Comparison of ENCODE assay signal across 8 cellular contexts in genomic region chr1:225428879-225429455, GRCh38. TPM values are rescaled to one million over a fixed set of nuclear protein-coding genes. Genes with fewer than 3 reads are reported as not detected.
A peak's percentile ranks its signal among the peaks of the same experiment; 100 is the strongest.
DNase-seq lines count a peak whose midpoint lies in the region; ATAC-seq, FAIRE-seq and TF ChIP-seq lines count a peak whose summit lies in the region.

No MANE protein-coding gene starts in this region.

- H3K27ac ChIP-seq in IMR-90 (ENCODE audit: insufficient read depth, low read length) (peak overlapping the region; percentile 86), angular gyrus (ENCODE audit: low read depth, low read length) (peak overlapping the region; percentile 93)

- TF ChIP-seq CTCF in GM12865 (IDR thresholded peaks at IDR 0.05; ENCODE audit: insufficient read depth, low read depth, low read length, missing control alignments): no peak
- TF ChIP-seq CTCF in IMR-90 (conservative IDR thresholded peaks at IDR 0.05; ENCODE audit: low read depth, low read length): no peak

- H3K23ac ChIP-seq in IMR-90 (ENCODE audit: low read depth, low read length): peak overlapping the region; percentile 83

- H3K4me3 ChIP-seq in GM12865 (ENCODE audit: low read depth, low read length) (peak overlapping the region; percentile 55), IMR-90 (ENCODE audit: insufficient read depth, low read depth, low read length) (peak overlapping the region; percentile 92)

- H2BK5ac ChIP-seq in IMR-90 (ENCODE audit: low read depth, low read length, poor library complexity, severe bottlenecking): peak overlapping the region; percentile 71

- peak overlapping the region; percentile 62 for H3K14ac ChIP-seq in IMR-90 (replicated peaks; ENCODE audit: low read depth, low read length)

- no peak for TF ChIP-seq POLR2A in IMR-90 (IDR thresholded peaks at IDR 0.05; ENCODE audit: low read depth, low read length)

- H4K20me1 ChIP-seq in IMR-90 (ENCODE audit: insufficient read depth, low read length): peaks cover 27% of the 10 kb centered on the region; the same call in 1 of the 2 replicates

- H2BK20ac ChIP-seq in IMR-90 (ENCODE audit: low read depth, low read length): peak overlapping the region; percentile 23; the same call in 1 of the 2 replicates

- H3K36me3 ChIP-seq in IMR-90 (ENCODE audit: control insufficient read depth, insufficient read depth, low read length): no peaks in the 10 kb centered on the region

- intact Hi-C loops in IMR-90 (cut with micrococcal nuclease): no loop called here

- peak overlapping the region; percentile 61; the same call in 1 of the 2 replicates for H4K91ac ChIP-seq in IMR-90 (ENCODE audit: insufficient read depth, low read depth, low read length)

- no peaks in the 10 kb centered on the region for H3K27me3 Mint-ChIP-seq in memory B cell

- peaks cover 9 to 30% of the 10 kb centered on the region in 2 experiments for H3K79me1 ChIP-seq in IMR-90 (ENCODE audit: low read depth in 1 of 2, low read length in 2 of 2)

- peak overlapping the region; percentile 95 for H2AFZ ChIP-seq in IMR-90 (replicated peaks; ENCODE audit: low read length, poor library complexity)

- H3K27me3 ChIP-seq in IMR-90 (ENCODE audit: control insufficient read depth, insufficient read depth, low read length): no peaks in the 10 kb centered on the region

- peak overlapping the region; percentile 56 for H2BK120ac ChIP-seq in IMR-90 (ENCODE audit: low read depth, low read length)

- peak overlapping the region; percentile 75 for H3K9ac ChIP-seq in IMR-90 (ENCODE audit: low read depth, low read length)

- H4K5ac ChIP-seq in IMR-90 (ENCODE audit: low read depth, low read length): peak overlapping the region; percentile 90; the same call in 1 of the 2 replicates

- H2BK15ac ChIP-seq in IMR-90 (ENCODE audit: low read depth, low read length): peak overlapping the region; percentile 24; the same call in 1 of the 3 replicates

- no peaks in the 10 kb centered on the region for H3K9me3 Mint-ChIP-seq in memory B cell

- H4K8ac ChIP-seq in IMR-90 (ENCODE audit: low read depth in 2 of 2, low read length in 2 of 2): peak overlapping the region; percentile 77 to 81

- CTCF ChIA-PET in IMR-90 (lab: Yijun Ruan, JAX): no interaction called here

- peaks cover 22% of the 10 kb centered on the region for H3K4me1 Mint-ChIP-seq in memory B cell

- DNase-seq in GM12865 (ENCODE audit: low read depth) (no peak), IMR-90 (no peak), memory B cell (ENCODE audit: low spot score in 2 of 2) (no peak), HTR-8/SVneo (ENCODE audit: insufficient read length, low spot score) (no peak), HPDE6-E6E7 (ENCODE audit: extremely low spot score) (no peak), NCI-H2029 treated with DMSO at 0.1 percent for 48 hours (lab: John Stamatoyannopoulos, UW) (no peak), dedifferentiated amniotic fluid mesenchymal stem cell (ENCODE audit: extremely low spot score) (no peak)

- H2AK9ac ChIP-seq in IMR-90 (replicated peaks; ENCODE audit: low read depth, low read length, poor library complexity): no peak overlapping the region

- H3K36me3 Mint-ChIP-seq in memory B cell: no peaks in the 10 kb centered on the region

- H3K4ac ChIP-seq in IMR-90 (ENCODE audit: low read depth, low read length): peak overlapping the region; percentile 74; the same call in 1 of the 2 replicates

- no peaks in the 10 kb centered on the region for H3K9me3 ChIP-seq in IMR-90 (ENCODE audit: control insufficient read depth, insufficient read depth, low read length)

- ATAC-seq in IMR-90 (ENCODE audit: low read depth): no peak
- peak; percentile 34 for ATAC-seq in memory B cell (ENCODE audit: low read depth)

- peak overlapping the region; percentile 91 for H3K4me3 Mint-ChIP-seq in memory B cell

- TF ChIP-seq RAD21 in IMR-90 (IDR thresholded peaks at IDR 0.05; ENCODE audit: low read length): no peak

- H3K18ac ChIP-seq in IMR-90 (ENCODE audit: low read depth, low read length): peak overlapping the region; percentile 89

- H3K27ac Mint-ChIP-seq in memory B cell: peak overlapping the region; percentile 78

- H3K9me1 ChIP-seq in IMR-90 (ENCODE audit: insufficient read depth, low read length): peaks cover 7% of the 10 kb centered on the region

- BruUV-seq in IMR-90 (replicated peaks; lab: Mats Ljungman, UMichigan): no TSS peak

- dilution Hi-C loops in IMR-90 (cut with HindIII; ENCODE audit: low sequenced_read_pairs, unreplicated experiment): no loop called here

- in situ Hi-C loops in IMR-90 (cut with MboI; ENCODE audit: low sequenced_read_pairs): no loop called here

- POLR2A ChIA-PET in IMR-90 (lab: Charles Lee; ENCODE audit: unreplicated experiment): interaction anchor here (0.6 kb wide), 1 partner anchor 756 kb away, joined by 4 read pairs; no protein-coding TSS in a partner anchor

- FAIRE-seq in HTR-8/SVneo (lab: Jason Lieb, UNC): no peak

- H3K4me2 ChIP-seq in IMR-90 (ENCODE audit: low read depth, low read length): peak overlapping the region; percentile 98

- peak overlapping the region; percentile 69 for H3K56ac ChIP-seq in IMR-90 (ENCODE audit: extremely low read depth, insufficient read depth, low read length)

- H2AK5ac ChIP-seq in IMR-90 (ENCODE audit: low read depth, low read length): 0 out of 2 replicates have a peak overlapping the region, but pooled peaks have one; percentile 0

- H3K4me1 ChIP-seq in IMR-90 (ENCODE audit: control insufficient read depth, insufficient read depth, low read length): peaks cover 11% of the 10 kb centered on the region

- WGBS in IMR-90 (ENCODE audit: extremely low coverage in 2 of 2, insufficient read length in 1 of 2), 2 experiments: 33% methylated on average over 1 of the region's 7 CpGs; no CpG with 5 or more reads in 1 of the 2 experiments

TF ChIP-seq in IMR-90, 13 proteins besides CTCF, POLR2A, EP300 and RAD21:
- TF ChIP-seq MAZ (IDR thresholded peaks at IDR 0.05; ENCODE audit: borderline replicate concordance, low read depth, low read length) (no peak), MXI1 (IDR thresholded peaks at IDR 0.05; ENCODE audit: borderline replicate concordance, low read depth, low read length) (no peak), MAFK (IDR thresholded peaks at IDR 0.05; ENCODE audit: low read depth, low read length) (no peak)

RNA-seq across cellular contexts. Expression of gene LBR, which starts 1.1 kb away (rescaled TPM):
- 21.3 and 37.5 TPM in 2 replicates for total RNA-seq in IMR-90 (2012; rRNA removed)
- polyA plus RNA-seq in IMR-90 (2012; rRNA removed): 18.2 and 24.9 TPM in 2 replicates
- polyA plus RNA-seq in IMR-90 (2012; cell fraction: cytosol; rRNA removed): 5.2 and 5.4 TPM in 2 replicates
- 9.9 and 32.7 TPM in 2 replicates for polyA plus RNA-seq in IMR-90 (2012; cell fraction: nucleus; rRNA removed; ENCODE audit: low replicate concordance)
